1 cellular context compared by ENCODE assay signal in the genomic region with DNA sequence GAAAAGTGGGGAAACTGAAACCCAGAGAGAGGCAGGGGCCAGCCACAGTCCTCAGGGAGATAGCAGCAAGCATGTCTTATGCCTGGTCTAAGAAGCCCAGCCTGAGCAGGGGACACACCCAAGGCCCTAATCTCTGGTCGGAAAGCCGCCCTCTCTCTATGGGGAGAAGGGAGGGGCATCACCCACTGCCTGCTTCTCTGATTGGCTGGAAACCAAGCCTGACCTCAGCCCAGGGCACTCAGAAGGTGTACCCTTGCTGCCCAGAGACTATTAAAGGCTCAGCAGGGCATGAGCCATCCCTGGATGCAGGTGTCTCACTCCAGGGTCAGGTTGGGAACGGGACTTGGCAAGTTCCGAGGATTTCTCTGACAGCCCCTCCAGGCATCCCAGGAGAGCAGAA.
TF ChIP-seq lines count a peak whose summit lies in the region.

No MANE protein-coding gene starts in this region.

TF ChIP-seq in GM23338, 12 proteins besides CTCF, POLR2A, EP300 and RAD21 (continued from another document):
- TF ChIP-seq, protein P1, sequence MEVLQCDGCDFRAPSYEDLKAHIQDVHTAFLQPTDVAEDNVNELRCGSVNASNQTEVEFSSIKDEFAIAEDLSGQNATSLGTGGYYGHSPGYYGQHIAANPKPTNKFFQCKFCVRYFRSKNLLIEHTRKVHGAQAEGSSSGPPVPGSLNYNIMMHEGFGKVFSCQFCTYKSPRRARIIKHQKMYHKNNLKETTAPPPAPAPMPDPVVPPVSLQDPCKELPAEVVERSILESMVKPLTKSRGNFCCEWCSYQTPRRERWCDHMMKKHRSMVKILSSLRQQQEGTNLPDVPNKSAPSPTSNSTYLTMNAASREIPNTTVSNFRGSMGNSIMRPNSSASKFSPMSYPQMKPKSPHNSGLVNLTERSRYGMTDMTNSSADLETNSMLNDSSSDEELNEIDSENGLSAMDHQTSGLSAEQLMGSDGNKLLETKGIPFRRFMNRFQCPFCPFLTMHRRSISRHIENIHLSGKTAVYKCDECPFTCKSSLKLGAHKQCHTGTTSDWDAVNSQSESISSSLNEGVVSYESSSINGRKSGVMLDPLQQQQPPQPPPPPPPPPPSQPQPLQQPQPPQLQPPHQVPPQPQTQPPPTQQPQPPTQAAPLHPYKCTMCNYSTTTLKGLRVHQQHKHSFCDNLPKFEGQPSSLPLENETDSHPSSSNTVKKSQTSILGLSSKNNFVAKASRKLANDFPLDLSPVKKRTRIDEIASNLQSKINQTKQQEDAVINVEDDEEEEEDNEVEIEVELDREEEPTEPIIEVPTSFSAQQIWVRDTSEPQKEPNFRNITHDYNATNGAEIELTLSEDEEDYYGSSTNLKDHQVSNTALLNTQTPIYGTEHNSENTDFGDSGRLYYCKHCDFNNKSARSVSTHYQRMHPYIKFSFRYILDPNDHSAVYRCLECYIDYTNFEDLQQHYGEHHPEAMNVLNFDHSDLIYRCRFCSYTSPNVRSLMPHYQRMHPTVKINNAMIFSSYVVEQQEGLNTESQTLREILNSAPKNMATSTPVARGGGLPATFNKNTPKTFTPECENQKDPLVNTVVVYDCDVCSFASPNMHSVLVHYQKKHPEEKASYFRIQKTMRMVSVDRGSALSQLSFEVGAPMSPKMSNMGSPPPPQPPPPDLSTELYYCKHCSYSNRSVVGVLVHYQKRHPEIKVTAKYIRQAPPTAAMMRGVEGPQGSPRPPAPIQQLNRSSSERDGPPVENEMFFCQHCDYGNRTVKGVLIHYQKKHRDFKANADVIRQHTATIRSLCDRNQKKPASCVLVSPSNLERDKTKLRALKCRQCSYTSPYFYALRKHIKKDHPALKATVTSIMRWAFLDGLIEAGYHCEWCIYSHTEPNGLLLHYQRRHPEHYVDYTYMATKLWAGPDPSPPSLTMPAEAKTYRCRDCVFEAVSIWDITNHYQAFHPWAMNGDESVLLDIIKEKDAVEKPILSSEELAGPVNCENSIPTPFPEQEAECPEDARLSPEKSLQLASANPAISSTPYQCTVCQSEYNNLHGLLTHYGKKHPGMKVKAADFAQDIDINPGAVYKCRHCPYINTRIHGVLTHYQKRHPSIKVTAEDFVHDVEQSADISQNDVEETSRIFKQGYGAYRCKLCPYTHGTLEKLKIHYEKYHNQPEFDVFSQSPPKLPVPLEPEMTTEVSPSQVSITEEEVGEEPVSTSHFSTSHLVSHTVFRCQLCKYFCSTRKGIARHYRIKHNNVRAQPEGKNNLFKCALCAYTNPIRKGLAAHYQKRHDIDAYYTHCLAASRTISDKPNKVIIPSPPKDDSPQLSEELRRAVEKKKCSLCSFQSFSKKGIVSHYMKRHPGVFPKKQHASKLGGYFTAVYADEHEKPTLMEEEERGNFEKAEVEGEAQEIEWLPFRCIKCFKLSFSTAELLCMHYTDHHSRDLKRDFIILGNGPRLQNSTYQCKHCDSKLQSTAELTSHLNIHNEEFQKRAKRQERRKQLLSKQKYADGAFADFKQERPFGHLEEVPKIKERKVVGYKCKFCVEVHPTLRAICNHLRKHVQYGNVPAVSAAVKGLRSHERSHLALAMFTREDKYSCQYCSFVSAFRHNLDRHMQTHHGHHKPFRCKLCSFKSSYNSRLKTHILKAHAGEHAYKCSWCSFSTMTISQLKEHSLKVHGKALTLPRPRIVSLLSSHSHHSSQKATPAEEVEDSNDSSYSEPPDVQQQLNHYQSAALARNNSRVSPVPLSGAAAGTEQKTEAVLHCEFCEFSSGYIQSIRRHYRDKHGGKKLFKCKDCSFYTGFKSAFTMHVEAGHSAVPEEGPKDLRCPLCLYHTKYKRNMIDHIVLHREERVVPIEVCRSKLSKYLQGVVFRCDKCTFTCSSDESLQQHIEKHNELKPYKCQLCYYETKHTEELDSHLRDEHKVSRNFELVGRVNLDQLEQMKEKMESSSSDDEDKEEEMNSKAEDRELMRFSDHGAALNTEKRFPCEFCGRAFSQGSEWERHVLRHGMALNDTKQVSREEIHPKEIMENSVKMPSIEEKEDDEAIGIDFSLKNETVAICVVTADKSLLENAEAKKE (CRISPR knock-in tag; IDR thresholded peaks at IDR 0.05) = no peak
- TF ChIP-seq, protein P2, sequence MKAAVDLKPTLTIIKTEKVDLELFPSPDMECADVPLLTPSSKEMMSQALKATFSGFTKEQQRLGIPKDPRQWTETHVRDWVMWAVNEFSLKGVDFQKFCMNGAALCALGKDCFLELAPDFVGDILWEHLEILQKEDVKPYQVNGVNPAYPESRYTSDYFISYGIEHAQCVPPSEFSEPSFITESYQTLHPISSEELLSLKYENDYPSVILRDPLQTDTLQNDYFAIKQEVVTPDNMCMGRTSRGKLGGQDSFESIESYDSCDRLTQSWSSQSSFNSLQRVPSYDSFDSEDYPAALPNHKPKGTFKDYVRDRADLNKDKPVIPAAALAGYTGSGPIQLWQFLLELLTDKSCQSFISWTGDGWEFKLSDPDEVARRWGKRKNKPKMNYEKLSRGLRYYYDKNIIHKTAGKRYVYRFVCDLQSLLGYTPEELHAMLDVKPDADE (IDR thresholded peaks at IDR 0.05) = no peak
- TF ChIP-seq CREB1 (CRISPR knock-in tag; IDR thresholded peaks at IDR 0.05; ENCODE audit: low read depth) (no peak), NANOG (IDR thresholded peaks at IDR 0.05; ENCODE audit: borderline replicate concordance) (no peak), STAT1 (IDR thresholded peaks at IDR 0.05; ENCODE audit: unreplicated experiment) (no peak), JUNB (IDR thresholded peaks at IDR 0.05; ENCODE audit: unreplicated experiment) (no peak)
TF ChIP-seq in GM23338: peak in this region for 0.
